8 cellular contexts compared by ENCODE assay signal in the genomic region with DNA sequence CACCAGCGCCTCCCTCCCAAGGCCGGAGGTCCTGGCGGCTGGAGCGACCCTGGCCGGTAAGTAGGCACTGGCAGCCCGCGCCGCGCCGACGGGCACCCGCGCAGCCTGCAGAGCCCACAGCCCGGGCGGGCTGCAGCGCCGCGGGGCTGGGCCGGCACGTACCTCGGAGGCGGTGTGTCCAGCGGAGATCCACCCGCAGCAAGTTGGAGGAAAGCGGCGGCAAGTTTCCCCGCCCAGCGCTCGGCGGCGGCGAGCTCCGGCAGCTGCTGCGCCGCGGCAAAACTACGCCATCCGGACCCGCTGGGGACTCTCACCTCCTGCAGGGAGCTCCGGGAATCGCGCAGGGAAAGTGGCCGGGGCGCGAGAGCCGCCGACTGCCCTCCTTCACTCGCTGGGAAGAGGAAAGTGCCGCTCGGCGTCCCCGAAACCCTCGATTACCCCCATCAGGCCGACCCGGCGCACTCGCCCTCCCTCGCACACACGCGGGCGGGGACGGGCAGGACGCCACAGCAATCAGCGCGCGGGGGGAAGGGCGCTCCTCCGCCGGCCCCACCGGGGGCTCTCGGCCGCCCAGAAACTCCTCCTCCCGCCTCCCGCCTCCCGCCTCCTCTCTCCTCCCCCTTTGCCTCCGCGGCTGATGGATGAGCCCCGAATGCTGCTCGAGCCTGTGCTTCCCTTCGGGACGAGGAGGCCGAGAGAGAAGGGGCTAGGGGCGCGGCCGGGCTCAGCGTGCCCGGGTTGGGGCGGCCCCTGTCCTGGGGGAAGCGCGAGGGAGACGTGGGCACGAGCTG. TPM values are rescaled to one million over a fixed set of nuclear protein-coding genes. Genes with fewer than 3 reads are reported as not detected.
A peak's percentile ranks its signal among the peaks of the same experiment; 100 is the strongest.
DNase-seq lines count a peak whose midpoint lies in the region; ATAC-seq and TF ChIP-seq lines count a peak whose summit lies in the region.

Gene TGFBR3 (minus strand): TSS at position 436 of the 791 bp plus-strand sequence. CDS start 24,620 bp downstream, outside the sequence.

- ATAC-seq in heart left ventricle: peak; percentile 95 to 97 (median 96)

- peak; percentile 26 to 74 (median 54) for TF ChIP-seq CTCF in heart left ventricle (IDR thresholded peaks at IDR 0.05)
- TF ChIP-seq CTCF in transverse colon (IDR thresholded peaks at IDR 0.05): peak; percentile 43 to 78 (median 61)

- no peak for TF ChIP-seq EP300 in transverse colon (IDR thresholded peaks at IDR 0.05; ENCODE audit: low read depth)

- H3K4me3 ChIP-seq in heart left ventricle (peak within 1 kb of the TSS; percentile 70 to 100 (median 92)), transverse colon (peak within 1 kb of the TSS; percentile 72 to 86 (median 83))

- in situ Hi-C loops in transverse colon (cut with MboI; ENCODE audit: low pct_ligation_motif_present in 1 of 4, low pct_unique_long_range_greater_than_20kb in 1 of 4, low sequenced_read_pairs in 3 of 4): no loop called here

- H3K9me3 ChIP-seq in heart left ventricle: no peaks in the 10 kb centered on the region
- H3K9me3 ChIP-seq in transverse colon: no peaks in the 10 kb centered on the region

- intact Hi-C loops in heart left ventricle (cut with DNase I) (loop anchor here in 8 of 10 donors (1.0 to 10.0 kb wide), 16 partner anchors 34 to 374 kb away; no protein-coding TSS in a partner anchor), posterior cingulate gyrus (cut with DNase I) (no loop called here), transverse colon (cut with DNase I; ENCODE audit: low total_unique reads) (loop anchor here (5.0 to 10.0 kb wide), 3 partner anchors 51 to 131 kb away; no protein-coding TSS in a partner anchor)

- WGBS in adipose tissue, 3 donors: 0 to 2% (median 1%) methylated on average over 60 to 92 of the region's 92 CpGs
- WGBS in heart left ventricle, 4 donors: 0 to 1% (median 0%) methylated on average over 24 to 92 of the region's 92 CpGs
- WGBS in transverse colon (ENCODE audit: low coverage in 1 of 2), 2 donors: 0% methylated on average over 51 of the region's 92 CpGs; no CpG with 5 or more reads in 1 of the 2 donors

- DNase-seq in EL (peak; percentile 93), H4 (ENCODE audit: low spot score) (peak; percentile 67), M059J (ENCODE audit: low read depth) (peak; percentile 84), T follicular helper cell (ENCODE audit: low read depth) (peak; percentile 63), heart left ventricle (peak; percentile 93 to 96 (median 95)), posterior cingulate gyrus (peak; percentile 73 to 97 (median 86)), transverse colon (peak; percentile 86)

- no peaks in the 10 kb centered on the region for H3K36me3 ChIP-seq in heart left ventricle
- H3K36me3 ChIP-seq in transverse colon: no peaks in the 10 kb centered on the region

- peaks cover 0 to 29% (median 0%) of the 10 kb centered on the region in 9 donors for H3K27me3 ChIP-seq in heart left ventricle
- H3K27me3 ChIP-seq in transverse colon: no peaks in the 10 kb centered on the region

- peak in 1 of 2 donors; percentile 89 for TF ChIP-seq POLR2A in heart left ventricle (IDR thresholded peaks at IDR 0.05)
- TF ChIP-seq POLR2A in transverse colon (IDR thresholded peaks at IDR 0.05): peak; percentile 83

- H3K4me1 ChIP-seq in heart left ventricle (peaks cover 0 to 42% (median 17%) of the 10 kb centered on the region in 12 donors), transverse colon (peaks cover 2 to 22% (median 9%) of the 10 kb centered on the region in 4 donors)

- peak within 1 kb of the TSS; percentile 15 for H3K27ac ChIP-seq in adipose tissue (ENCODE audit: low read depth, low read length)
- H3K27ac ChIP-seq in heart left ventricle: peak within 1 kb of the TSS; percentile 85 to 98 (median 94)
- peak within 1 kb of the TSS; percentile 87 to 97 (median 96) for H3K27ac ChIP-seq in transverse colon

RNA-seq across cellular contexts. Expression of gene TGFBR3, which starts in this region (rescaled TPM):
- 3.4 and 4.2 TPM in 2 replicates for total RNA-seq in H4 (2014; rRNA removed; shearing (Covaris generic))
- total RNA-seq in M059J (2014; rRNA removed; shearing (Covaris generic)): 1.8 and 2.1 TPM in 2 replicates
- polyA plus RNA-seq in adipose tissue (10 to 100 TPM; 15.2 to 71.2 (median 43.4) TPM), heart left ventricle (10 to 100 TPM in 1 of 2 donors, 1 to 10 TPM in 1; 6.9 to 10.3 TPM)
- total RNA-seq in heart left ventricle (10 to 100 TPM; 10.3 to 51.8 (median 28.1) TPM), transverse colon (100 to 1,000 TPM in 1 of 4 donors, 10 to 100 TPM in 3; 32.9 to 138 (median 58.8) TPM)

Comparison
In these comparisons a context has a peak if more than half of its experiments do, and no peak if none do; other contexts are left out.
1. Peak in every context shown above with its lines: DNase-seq, ATAC-seq, H3K4me3 ChIP-seq and H3K27ac ChIP-seq.
2. H3K27ac ChIP-seq: peak in every context shown above with its lines; median percentile 96 in transverse colon; 94 in heart left ventricle; 15 in adipose tissue.